In the genomic region with DNA sequence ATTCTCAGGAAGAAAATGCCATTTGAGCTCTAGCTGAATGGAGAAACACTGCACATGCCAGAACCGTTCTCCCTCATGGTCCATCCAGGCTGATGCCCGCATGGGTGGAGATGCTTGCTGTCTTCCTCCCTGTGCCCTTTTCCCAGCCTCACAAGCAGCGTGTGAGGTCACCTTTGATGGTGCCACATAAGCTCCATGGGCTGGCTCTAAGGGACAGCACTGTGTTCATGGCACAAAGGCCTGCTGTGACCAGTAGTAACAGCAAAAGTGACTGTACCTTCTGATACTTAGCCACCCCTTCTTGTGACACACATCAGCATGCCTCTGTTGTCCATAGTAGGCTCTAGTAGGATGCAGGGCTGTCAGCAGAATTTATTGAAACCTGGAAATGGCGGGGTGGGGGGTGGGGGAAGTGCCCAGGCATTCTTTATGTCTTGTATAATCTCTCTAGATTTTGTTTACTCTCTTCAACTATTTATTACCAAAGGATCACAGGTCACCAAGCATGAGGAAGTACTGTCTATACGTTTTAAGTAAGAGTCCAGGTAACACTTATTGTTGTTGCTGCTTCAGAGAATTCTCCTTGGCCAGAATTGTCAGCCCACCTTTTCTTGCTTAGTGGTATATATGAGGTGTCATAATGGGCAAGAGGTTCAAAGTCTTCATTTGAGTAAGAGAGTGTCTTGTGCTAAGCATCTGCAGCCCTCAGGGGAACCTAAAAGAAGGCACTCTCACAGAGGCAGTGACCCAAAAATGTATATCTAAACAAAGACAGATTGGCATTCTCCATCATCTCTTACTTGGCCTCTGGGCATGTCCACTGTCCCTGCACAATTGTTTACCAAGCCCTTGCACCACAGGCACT, we compare ENCODE assay signal across 19 cellular contexts. TPM values are rescaled to one million over a fixed set of nuclear protein-coding genes. Genes with fewer than 3 reads are reported as not detected.
DNase-seq lines count a peak whose midpoint lies in the region; ATAC-seq and TF ChIP-seq lines count a peak whose summit lies in the region.
"Had no signal": no experiment of that assay in that cellular context is flagged by ENCODE, and none has a peak within 500 bp of the region (broad histone marks: within the 10 kb centered on the region; RNA-seq: fewer than 3 reads in every experiment).

No MANE protein-coding gene starts in this region.

- H3K27ac Mint-ChIP-seq in activated CD4-positive, alpha-beta memory T cell treated with anti-CD3 and anti-CD28 coated beads for 36 hours: peak overlapping the region; percentile 72
- H3K27ac Mint-ChIP-seq in activated CD4-positive, alpha-beta memory T cell treated with anti-CD3 and anti-CD28 coated beads, Interleukin-2, amount 10 ng/mL, durations not matched to agents 7 days and 5 days: no peak overlapping the region
- H3K27ac Mint-ChIP-seq in effector memory CD8-positive, alpha-beta T cell: peak overlapping the region; percentile 49 to 70
- H3K27ac Mint-ChIP-seq in progenitor cell of endocrine pancreas: peak overlapping the region; percentile 15

- no peak overlapping the region for H3K4me2 ChIP-seq in OCI-LY7 (ENCODE audit: low read length)

- H3K27ac ChIP-seq in OCI-LY7 (ENCODE audit: low read depth, low read length, poor library complexity, severe bottlenecking): no peak overlapping the region
- H3K27ac ChIP-seq: coronary artery, upper lobe of right lung had no signal

- H3K27me3 Mint-ChIP-seq in activated CD4-positive, alpha-beta memory T cell treated with anti-CD3 and anti-CD28 coated beads for 36 hours: no peaks in the 10 kb centered on the region
- H3K27me3 Mint-ChIP-seq in activated CD4-positive, alpha-beta memory T cell treated with anti-CD3 and anti-CD28 coated beads, Interleukin-2, amount 10 ng/mL, durations not matched to agents 7 days and 5 days: no peaks in the 10 kb centered on the region
- no peaks in the 10 kb centered on the region for H3K27me3 Mint-ChIP-seq in effector memory CD8-positive, alpha-beta T cell
- H3K27me3 Mint-ChIP-seq in progenitor cell of endocrine pancreas: no peaks in the 10 kb centered on the region

- H3K4me1 ChIP-seq in OCI-LY7 (ENCODE audit: insufficient read depth, low read length, poor library complexity, severe bottlenecking): no peaks in the 10 kb centered on the region

- H3K79me2 ChIP-seq in OCI-LY7 (ENCODE audit: insufficient read depth, low read depth, low read length): peaks cover 33% of the 10 kb centered on the region

- POLR2A ChIA-PET in activated CD4-positive, alpha-beta memory T cell treated with anti-CD3 and anti-CD28 coated beads for 36 hours (lab: Charles Lee): no interaction called here
- POLR2A ChIA-PET in activated CD4-positive, alpha-beta memory T cell treated with anti-CD3 and anti-CD28 coated beads, Interleukin-2, amount 10 ng/mL, durations not matched to agents 7 days and 5 days (lab: Charles Lee): interaction anchor here (1.0 kb wide), 1 partner anchor 102 kb away, joined by 3 read pairs; no protein-coding TSS in a partner anchor
- POLR2A ChIA-PET in OCI-LY7 (lab: Charles Lee): no interaction called here

- intact Hi-C loops in activated CD4-positive, alpha-beta memory T cell treated with anti-CD3 and anti-CD28 coated beads for 36 hours (cut with micrococcal nuclease): no loop called here
- intact Hi-C loops in OCI-LY7 (cut with micrococcal nuclease; ENCODE audit: unreplicated experiment): no loop called here

- no peak for DNase-seq in activated CD4-positive, alpha-beta memory T cell treated with anti-CD3 and anti-CD28 coated beads for 36 hours
- DNase-seq in activated CD4-positive, alpha-beta memory T cell treated with anti-CD3 and anti-CD28 coated beads, Interleukin-2, amount 10 ng/mL, durations not matched to agents 7 days and 5 days: no peak
- peak; percentile 43 for DNase-seq in HT-29 (ENCODE audit: low spot score)
- DNase-seq in effector memory CD8-positive, alpha-beta T cell: no peak
- DNase-seq in progenitor cell of endocrine pancreas (ENCODE audit: low spot score, unreplicated experiment): no peak
- no peak for DNase-seq in HuH-7 (ENCODE audit: low spot score)
- DNase-seq in OCI-LY7 (ENCODE audit: low spot score): no peak
- DNase-seq: COR-L47, H9, Kasumi-1, left ventricle myocardium superior, NCI-H1092 treated with DMSO at 0.1 percent for 48 hours, NCI-H2107, NCI-H526 treated with DMSO at 0.1 percent for 48 hours, OCI-M1, spleen, upper lobe of right lung had no signal

- no TSS peak for BruUV-seq in OCI-LY7 (replicated peaks; lab: Mats Ljungman, UMichigan)

- no peak for ATAC-seq in effector memory CD8-positive, alpha-beta T cell (replicated peaks)
- no peak for ATAC-seq in HG03196 (IDR thresholded peaks at IDR 0.05; ENCODE audit: unreplicated experiment)
- ATAC-seq: left ventricle myocardium superior, upper lobe of right lung had no signal

- H2AFZ ChIP-seq in OCI-LY7 (ENCODE audit: low read length): no peak overlapping the region

- TF ChIP-seq CTCF in progenitor cell of endocrine pancreas (IDR thresholded peaks at IDR 0.05; ENCODE audit: unreplicated experiment) (no peak), OCI-LY7 (conservative IDR thresholded peaks at IDR 0.05; ENCODE audit: low read length) (no peak)

- no peak overlapping the region for H3K4me3 ChIP-seq in OCI-LY7 (ENCODE audit: low read depth, low read length, poor library complexity, severe bottlenecking)
- H3K4me3 ChIP-seq: coronary artery, spleen, upper lobe of right lung had no signal

- no peaks in the 10 kb centered on the region for H3K36me3 ChIP-seq in OCI-LY7 (ENCODE audit: insufficient read depth, low read length)
- H3K36me3 ChIP-seq: spleen, upper lobe of right lung had no signal

- H3K9me2 ChIP-seq in OCI-LY7 (ENCODE audit: insufficient read depth, low read length): no peaks in the 10 kb centered on the region

- no peaks in the 10 kb centered on the region for H3K36me3 Mint-ChIP-seq in activated CD4-positive, alpha-beta memory T cell treated with anti-CD3 and anti-CD28 coated beads for 36 hours
- H3K36me3 Mint-ChIP-seq in activated CD4-positive, alpha-beta memory T cell treated with anti-CD3 and anti-CD28 coated beads, Interleukin-2, amount 10 ng/mL, durations not matched to agents 7 days and 5 days (ENCODE audit: low read depth): peaks cover 9% of the 10 kb centered on the region
- H3K36me3 Mint-ChIP-seq in effector memory CD8-positive, alpha-beta T cell (ENCODE audit: insufficient read depth): peaks cover 9% of the 10 kb centered on the region
- no peaks in the 10 kb centered on the region for H3K36me3 Mint-ChIP-seq in progenitor cell of endocrine pancreas (ENCODE audit: insufficient read depth)

- H4K20me1 ChIP-seq in OCI-LY7 (ENCODE audit: insufficient read depth, low read length): peaks cover 14% of the 10 kb centered on the region; the same call in 1 of the 2 replicates

- no peaks in the 10 kb centered on the region for H3K9me3 ChIP-seq in OCI-LY7 (ENCODE audit: low read length)
- H3K9me3 ChIP-seq: spleen, upper lobe of right lung had no signal

- H3K4me1 Mint-ChIP-seq in activated CD4-positive, alpha-beta memory T cell treated with anti-CD3 and anti-CD28 coated beads for 36 hours (ENCODE audit: low read depth): peaks cover 92% of the 10 kb centered on the region
- H3K4me1 Mint-ChIP-seq in activated CD4-positive, alpha-beta memory T cell treated with anti-CD3 and anti-CD28 coated beads, Interleukin-2, amount 10 ng/mL, durations not matched to agents 7 days and 5 days: peaks cover 54% of the 10 kb centered on the region
- peaks cover 60 to 78% of the 10 kb centered on the region in 2 donors for H3K4me1 Mint-ChIP-seq in effector memory CD8-positive, alpha-beta T cell (ENCODE audit: low read depth in 2 of 2)
- H3K4me1 Mint-ChIP-seq in progenitor cell of endocrine pancreas (ENCODE audit: low read depth): peaks cover 30% of the 10 kb centered on the region

- CTCF ChIA-PET in activated CD4-positive, alpha-beta memory T cell treated with anti-CD3 and anti-CD28 coated beads for 36 hours (lab: Charles Lee): interaction anchor here (1.2 to 2.8 kb wide), 2 partner anchors 12 to 165 kb away, joined by 3 to 11 read pairs; no protein-coding TSS in a partner anchor
- CTCF ChIA-PET in activated CD4-positive, alpha-beta memory T cell treated with anti-CD3 and anti-CD28 coated beads, Interleukin-2, amount 10 ng/mL, durations not matched to agents 7 days and 5 days (lab: Charles Lee): interaction anchor here (1.2 kb wide), 1 partner anchor 165 kb away, joined by 3 read pairs; no protein-coding TSS in a partner anchor
- CTCF ChIA-PET in OCI-LY7 (lab: Charles Lee; ENCODE audit: unreplicated experiment): no interaction called here

- no peak overlapping the region for H3K4me3 Mint-ChIP-seq in activated CD4-positive, alpha-beta memory T cell treated with anti-CD3 and anti-CD28 coated beads for 36 hours
- no peak overlapping the region for H3K4me3 Mint-ChIP-seq in activated CD4-positive, alpha-beta memory T cell treated with anti-CD3 and anti-CD28 coated beads, Interleukin-2, amount 10 ng/mL, durations not matched to agents 7 days and 5 days
- H3K4me3 Mint-ChIP-seq in effector memory CD8-positive, alpha-beta T cell: no peak overlapping the region
- no peak overlapping the region for H3K4me3 Mint-ChIP-seq in progenitor cell of endocrine pancreas (ENCODE audit: low read depth)
- H3K4me3 Mint-ChIP-seq: H9 had no signal

- no peaks in the 10 kb centered on the region for H3K9me3 Mint-ChIP-seq in activated CD4-positive, alpha-beta memory T cell treated with anti-CD3 and anti-CD28 coated beads for 36 hours
- H3K9me3 Mint-ChIP-seq in activated CD4-positive, alpha-beta memory T cell treated with anti-CD3 and anti-CD28 coated beads, Interleukin-2, amount 10 ng/mL, durations not matched to agents 7 days and 5 days: no peaks in the 10 kb centered on the region
- no peaks in the 10 kb centered on the region for H3K9me3 Mint-ChIP-seq in effector memory CD8-positive, alpha-beta T cell
- H3K9me3 Mint-ChIP-seq in progenitor cell of endocrine pancreas (ENCODE audit: low read depth): no peaks in the 10 kb centered on the region
- H3K9me3 Mint-ChIP-seq: H9 had no signal

RNA-seq across cellular contexts. Expression of gene RAB7A, which starts 56.5 kb away (rescaled TPM):
- 100 to 1,000 TPM; 264 to 272 TPM for total RNA-seq in activated CD4-positive, alpha-beta memory T cell treated with anti-CD3 and anti-CD28 coated beads for 36 hours
- total RNA-seq in activated CD4-positive, alpha-beta memory T cell treated with anti-CD3 and anti-CD28 coated beads, Interleukin-2, amount 10 ng/mL, durations not matched to agents 7 days and 5 days: 100 to 1,000 TPM; 213 to 225 TPM
- 69.0 and 79.3 TPM in 2 replicates for total RNA-seq in HT-29 (2014; rRNA removed; shearing (Covaris generic))
- total RNA-seq in progenitor cell of endocrine pancreas (130 and 141 TPM in 2 replicates), OCI-LY7 (2022) (129 and 143 TPM in 2 replicates)
- total RNA-seq in OCI-LY7 (2014; rRNA removed; shearing (Covaris generic)): 24.5 and 30.1 TPM in 2 replicates
